ENCODE assay signal across 1 cellular context in genomic region chr6:135418040-135418439, GRCh38.
TF ChIP-seq lines count a peak whose summit lies in the region.

No MANE protein-coding gene starts in this region.

TF ChIP-seq in K562, 482 proteins besides CTCF, POLR2A, EP300 and RAD21 (continued from another document):
- TF ChIP-seq ZMIZ1 (IDR thresholded peaks at IDR 0.05; ENCODE audit: low read depth in 2 of 2, low read length in 2 of 2) (no peak), SRSF3 (IDR thresholded peaks at IDR 0.05; ENCODE audit: insufficient read depth, low read length) (no peak)
